8 cellular contexts compared by ENCODE assay signal in the genomic region with DNA sequence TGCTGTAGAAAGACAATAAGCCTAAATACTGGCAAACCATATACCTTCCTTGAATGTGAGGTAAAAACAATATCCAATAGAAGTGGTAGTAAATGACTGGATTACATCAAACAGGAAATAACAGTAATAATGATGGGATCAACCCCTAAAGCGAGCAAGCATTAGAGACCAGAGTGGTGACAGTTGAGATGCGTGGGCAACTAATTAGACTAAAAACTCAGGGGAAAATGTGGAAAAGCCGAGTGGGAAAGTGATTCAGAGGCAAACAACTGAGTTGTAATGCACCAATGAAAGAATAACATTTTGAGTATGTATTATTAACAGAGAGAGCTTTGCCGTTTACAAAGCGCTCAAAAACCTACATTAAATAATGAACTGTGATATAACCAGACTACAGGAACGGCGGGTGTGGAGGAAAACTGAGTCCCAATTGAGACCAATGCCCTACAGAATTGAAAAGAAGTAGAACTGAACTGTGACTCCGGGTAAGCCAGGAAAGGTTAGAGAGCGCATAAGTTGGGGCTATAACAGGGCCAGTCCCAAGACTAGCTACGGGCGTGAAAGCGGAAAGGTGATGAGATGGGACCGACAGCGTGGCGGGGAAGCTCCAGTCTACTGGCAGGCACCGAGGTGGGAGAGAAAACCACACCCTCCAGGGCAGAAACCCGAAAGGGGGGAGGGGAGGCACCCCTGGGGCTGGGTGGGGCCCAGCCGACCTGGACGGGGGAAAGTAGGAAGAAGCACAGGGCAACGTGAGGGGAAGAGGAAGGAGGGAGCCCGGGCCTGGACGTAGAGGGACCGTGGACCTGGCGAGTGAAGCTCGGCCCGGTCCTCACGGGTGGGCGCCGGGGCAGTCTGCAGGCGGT. TPM values are rescaled to one million over a fixed set of nuclear protein-coding genes. Genes with fewer than 3 reads are reported as not detected.
DNase-seq lines count a peak whose midpoint lies in the region; ATAC-seq and TF ChIP-seq lines count a peak whose summit lies in the region.

No MANE protein-coding gene starts in this region.

- TF ChIP-seq CTCF in mammary epithelial cell (conservative IDR thresholded peaks at IDR 0.05 in 1 of 2, IDR thresholded peaks at IDR 0.05 in 1 of 2; ENCODE audit: extremely low read depth in 1 of 2, insufficient read depth in 1 of 2, low read depth in 1 of 2, low read length in 2 of 2) (no peak), left lung (IDR thresholded peaks at IDR 0.05) (no peak)

- peak; percentile 61 for DNase-seq in GDM1 (lab: John Stamatoyannopoulos, UW)
- peak; percentile 62 for DNase-seq in GM23248
- peak; percentile 51 for DNase-seq in M059J (ENCODE audit: low read depth)
- DNase-seq in UCSD-AML1 (lab: John Stamatoyannopoulos, UW; ENCODE audit: unreplicated experiment) = peak; percentile 74
- peak; percentile 54 for DNase-seq in mammary epithelial cell
- peak in 1 of 2 donors; percentile 49 for DNase-seq in left lung
- DNase-seq in stimulated activated CD4-positive, alpha-beta T cell treated with anti-CD3 and anti-CD28 coated beads, Interleukin-4, amount 100 ng/mL, for 4 hours = peak; percentile 49 to 51
- DNase-seq in dedifferentiated amniotic fluid mesenchymal stem cell (ENCODE audit: extremely low spot score) = no peak

- H3K27me3 ChIP-seq in GM23248 (replicated peaks; ENCODE audit: insufficient read depth) (no peaks in the 10 kb centered on the region), mammary epithelial cell (ENCODE audit: insufficient read depth, low read length) (no peaks in the 10 kb centered on the region), left lung (no peaks in the 10 kb centered on the region)

- H3K4me1 ChIP-seq in GM23248 (ENCODE audit: insufficient read depth) (peaks cover 17% of the 10 kb centered on the region), mammary epithelial cell (ENCODE audit: insufficient read depth, low read length) (peaks cover 16% of the 10 kb centered on the region), left lung (peaks cover 14 to 41% of the 10 kb centered on the region in 2 donors)

- ATAC-seq in left lung = peak; percentile 25

- H2AFZ ChIP-seq in GM23248 (peak overlapping the region; percentile 89), mammary epithelial cell (ENCODE audit: low read depth, low read length) (peak overlapping the region; percentile 97)

- 0 to 1% methylated on average over 24 to 30 of the region's 30 CpGs for WGBS in GM23248 (ENCODE audit: low coverage in 1 of 2, low lambda C conversion rate in 2 of 2, missing lambda C conversion rate in 2 of 2), 2 experiments
- 0% methylated on average over 7 of the region's 30 CpGs for WGBS in mammary epithelial cell (ENCODE audit: low coverage, missing lambda C conversion rate)

- H3K9me2 ChIP-seq in GM23248 (ENCODE audit: insufficient read depth) = no peaks in the 10 kb centered on the region

- H3K79me2 ChIP-seq in GM23248 (ENCODE audit: insufficient read depth) (peaks cover 56% of the 10 kb centered on the region), mammary epithelial cell (ENCODE audit: insufficient read depth, low read length) (peaks cover 55% of the 10 kb centered on the region)

- no peaks in the 10 kb centered on the region for H3K9me3 ChIP-seq in GM23248 (ENCODE audit: low read depth)
- H3K9me3 ChIP-seq in mammary epithelial cell (replicated peaks; ENCODE audit: insufficient read depth, low read length) = no peaks in the 10 kb centered on the region
- no peaks in the 10 kb centered on the region for H3K9me3 ChIP-seq in left lung

- peak overlapping the region; percentile 87 for H3K9ac ChIP-seq in GM23248
- H3K9ac ChIP-seq in mammary epithelial cell (ENCODE audit: insufficient read depth, low read length) = peak overlapping the region; percentile 97

- CTCF ChIA-PET in mammary epithelial cell (lab: Charles Lee; ENCODE audit: low non-redundant PET) = interaction anchor here (0.7 kb wide), 1 partner anchor 284 kb away, joined by 3 read pairs; no protein-coding TSS in a partner anchor

- intact Hi-C loops in mammary epithelial cell (cut with micrococcal nuclease) = loop anchor here (1.0 kb wide), 1 partner anchor 205 kb away; no protein-coding TSS in a partner anchor
- intact Hi-C loops in left lung (cut with DNase I) = no loop called here

- H4K20me1 ChIP-seq in GM23248 (ENCODE audit: insufficient read depth) (0 out of 2 replicates have a peak, but pooled peaks cover 8% of the 10 kb centered on the region), mammary epithelial cell (ENCODE audit: insufficient read depth, low read length) (peaks cover 5% of the 10 kb centered on the region)

- H3K4me2 ChIP-seq in GM23248 (ENCODE audit: unreplicated experiment) (peak overlapping the region; percentile 93), mammary epithelial cell (ENCODE audit: insufficient read depth, low read depth, low read length) (peak overlapping the region; percentile 94)

- H3K4me3 ChIP-seq in GM23248 (peak overlapping the region; percentile 82), mammary epithelial cell (replicated peaks in 1 of 3; ENCODE audit: insufficient read depth in 1 of 3, low read depth in 2 of 3, low read length in 3 of 3) (peak overlapping the region; percentile 49 to 97 (median 82)), left lung (peak overlapping the region; percentile 68 to 77)

- BruUV-seq in mammary epithelial cell (replicated peaks; lab: Mats Ljungman, UMichigan) = TSS peak; percentile 44

- H3K27ac ChIP-seq in GM23248 = peak overlapping the region; percentile 90
- H3K27ac ChIP-seq in mammary epithelial cell (ENCODE audit: insufficient read depth, low read depth, low read length) = peak overlapping the region; percentile 98
- peak overlapping the region; percentile 89 to 96 for H3K27ac ChIP-seq in left lung

- H3F3A ChIP-seq in GM23248 (ENCODE audit: insufficient read depth) = no peaks in the 10 kb centered on the region

- H3K36me3 ChIP-seq in GM23248 (ENCODE audit: low read depth) = no peaks in the 10 kb centered on the region
- H3K36me3 ChIP-seq in mammary epithelial cell (ENCODE audit: insufficient read depth, low read length) = no peaks in the 10 kb centered on the region
- H3K36me3 ChIP-seq in left lung = peaks cover 0 to 9% of the 10 kb centered on the region in 2 donors

- in situ Hi-C loops in GM23248 (cut with MboI) (no loop called here), mammary epithelial cell (cut with MboI; ENCODE audit: low sequenced_read_pairs in 2 of 2) (no loop called here)

- dilution Hi-C loops in mammary epithelial cell (cut with HindIII; ENCODE audit: low sequenced_read_pairs) = no loop called here

RNA-seq across cellular contexts. Expression of gene UBAP2, which starts 0.6 kb away (rescaled TPM):
- 13.0 and 13.3 TPM in 2 replicates for total RNA-seq in GM23248 (2014; rRNA removed; shearing (Covaris generic))
- 12.5 and 13.9 TPM in 2 replicates for polyA plus RNA-seq in GM23248 (2016; fragmentation: Nextera tagmentation; extraction: Ambion mirVana)
- 9.4 and 15.2 TPM in 2 replicates for total RNA-seq in M059J (2014; rRNA removed; shearing (Covaris generic))
- total RNA-seq in mammary epithelial cell = 10 to 100 TPM; 28.5 to 47.0 TPM
- polyA plus RNA-seq in mammary epithelial cell = 20.7 TPM
- 51.9 TPM for polyA minus RNA-seq in mammary epithelial cell
- 10 to 100 TPM; 28.2 to 40.3 TPM for total RNA-seq in left lung
